ENCODE assay signal across 8 cellular contexts in the genomic region with DNA sequence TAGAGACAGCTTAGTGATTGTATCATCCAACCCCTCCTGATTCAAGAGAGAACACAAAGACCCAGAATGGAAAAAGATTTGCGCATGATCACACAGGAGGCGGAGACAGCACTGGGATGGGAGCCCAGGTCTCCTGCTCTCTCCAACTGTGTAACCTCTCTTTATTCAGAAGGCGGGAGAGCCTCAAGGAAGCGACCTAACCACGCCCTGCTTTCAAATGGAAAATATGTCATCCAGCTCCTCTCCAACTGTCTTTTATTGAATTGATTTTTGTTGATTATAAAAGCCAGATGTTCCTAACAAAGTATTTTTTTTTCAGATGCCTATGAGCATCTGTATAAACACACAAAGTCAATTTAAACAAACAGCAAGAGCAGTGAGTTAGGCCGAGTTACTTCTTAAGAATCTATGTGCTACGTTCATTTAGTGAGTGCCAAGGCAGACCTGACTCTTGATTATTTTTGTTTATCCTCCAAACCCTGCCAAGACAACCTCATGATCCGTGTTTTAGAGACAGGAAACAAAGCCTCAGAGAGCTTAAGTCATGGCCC.
DNase-seq lines count a peak whose midpoint lies in the region; ATAC-seq and TF ChIP-seq lines count a peak whose summit lies in the region.

No MANE protein-coding gene starts in this region.

- peaks cover 14% of the 10 kb centered on the region for H3K36me3 Mint-ChIP-seq in CD4-positive, CD25-positive, alpha-beta regulatory T cell
- H3K36me3 Mint-ChIP-seq in neural progenitor cell: no peaks in the 10 kb centered on the region

- peaks cover 64% of the 10 kb centered on the region for H3F3A ChIP-seq in neural progenitor cell (ENCODE audit: low read depth)

- no peaks in the 10 kb centered on the region for H3K9me3 ChIP-seq in CD4-positive, CD25-positive, alpha-beta regulatory T cell (ENCODE audit: control insufficient read depth in 2 of 2, low read length in 2 of 2)
- H3K9me3 ChIP-seq in ectodermal cell (ENCODE audit: control insufficient read depth, low read length) (no peaks in the 10 kb centered on the region), neural progenitor cell (ENCODE audit: low read depth) (no peaks in the 10 kb centered on the region)

- H3K36me3 ChIP-seq in CD4-positive, CD25-positive, alpha-beta regulatory T cell (ENCODE audit: control insufficient read depth, insufficient read depth, low read length): no peaks in the 10 kb centered on the region
- no peaks in the 10 kb centered on the region for H3K36me3 ChIP-seq in ectodermal cell (ENCODE audit: control insufficient read depth, insufficient read depth, low read length)
- no peaks in the 10 kb centered on the region for H3K36me3 ChIP-seq in neural progenitor cell

- peaks cover 0 to 1% (median 0%) of the 10 kb centered on the region in 7 donors for H3K9me3 Mint-ChIP-seq in CD4-positive, CD25-positive, alpha-beta regulatory T cell
- H3K9me3 Mint-ChIP-seq in neural progenitor cell: peaks cover 8% of the 10 kb centered on the region

- 78 to 89% methylated on average over 6 to 8 of the region's 8 CpGs for WGBS in ectodermal cell, 2 experiments

- peak overlapping the region; percentile 69 for H3K4me3 ChIP-seq in CD4-positive, CD25-positive, alpha-beta regulatory T cell (ENCODE audit: low read depth, low read length)
- H3K4me3 ChIP-seq in ectodermal cell (ENCODE audit: insufficient read depth, low read depth, low read length) (no peak overlapping the region), neural progenitor cell (peak overlapping the region; percentile 9)

- H3K4me1 ChIP-seq in CD4-positive, CD25-positive, alpha-beta regulatory T cell (ENCODE audit: control insufficient read depth, insufficient read depth, low read length, poor library complexity, severe bottlenecking): peaks cover 47% of the 10 kb centered on the region
- H3K4me1 ChIP-seq in ectodermal cell (ENCODE audit: control insufficient read depth, insufficient read depth, low read length) (peaks cover 53% of the 10 kb centered on the region), neural progenitor cell (peaks cover 75% of the 10 kb centered on the region)

- H3K27ac ChIP-seq in CD4-positive, CD25-positive, alpha-beta regulatory T cell (ENCODE audit: insufficient read depth, low read length, poor library complexity, severe bottlenecking): peak overlapping the region; percentile 80
- H3K27ac ChIP-seq in ectodermal cell (ENCODE audit: insufficient read depth, low read depth, low read length, poor library complexity, severe bottlenecking) (peak overlapping the region; percentile 93), neural progenitor cell (peak overlapping the region; percentile 99)

- no peaks in the 10 kb centered on the region for H3K79me2 ChIP-seq in neural progenitor cell (ENCODE audit: low read depth)

- H3K4me1 Mint-ChIP-seq in CD4-positive, CD25-positive, alpha-beta regulatory T cell: peaks cover 22 to 61% (median 51%) of the 10 kb centered on the region in 4 donors
- peaks cover 60% of the 10 kb centered on the region for H3K4me1 Mint-ChIP-seq in neural progenitor cell

- no peak overlapping the region for H3K9ac ChIP-seq in neural progenitor cell

- no peaks in the 10 kb centered on the region for H3K27me3 Mint-ChIP-seq in CD4-positive, CD25-positive, alpha-beta regulatory T cell
- peaks cover 6% of the 10 kb centered on the region for H3K27me3 Mint-ChIP-seq in neural progenitor cell (ENCODE audit: insufficient read depth, low read depth)

- peak overlapping the region; percentile 89 to 94 (median 93) for H3K27ac Mint-ChIP-seq in CD4-positive, CD25-positive, alpha-beta regulatory T cell
- peak overlapping the region; percentile 93 for H3K27ac Mint-ChIP-seq in neural progenitor cell

- ATAC-seq in CD4-positive, CD25-positive, alpha-beta regulatory T cell (ENCODE audit: low read depth in 2 of 2): no peak
- no peak for ATAC-seq in HG02763 (IDR thresholded peaks at IDR 0.05; ENCODE audit: unreplicated experiment)

- TF ChIP-seq CTCF in neural progenitor cell (IDR thresholded peaks at IDR 0.05): no peak

- H4K20me1 ChIP-seq in neural progenitor cell (ENCODE audit: low read depth): no peaks in the 10 kb centered on the region

- H2AFZ ChIP-seq in neural progenitor cell (replicated peaks): no peak overlapping the region

- H3K27me3 ChIP-seq in CD4-positive, CD25-positive, alpha-beta regulatory T cell (ENCODE audit: control insufficient read depth, insufficient read depth, low read length): no peaks in the 10 kb centered on the region
- H3K27me3 ChIP-seq in ectodermal cell (ENCODE audit: control insufficient read depth, insufficient read depth, low read length, poor library complexity, severe bottlenecking): peaks cover 9% of the 10 kb centered on the region
- H3K27me3 ChIP-seq in neural progenitor cell: no peaks in the 10 kb centered on the region

- H3K4me2 ChIP-seq in neural progenitor cell: peak overlapping the region; percentile 60

- peak in 1 of 3 donors; percentile 60 for DNase-seq in CD4-positive, CD25-positive, alpha-beta regulatory T cell
- DNase-seq in NCI-H187 (lab: John Stamatoyannopoulos, UW) (peak; percentile 55 to 77), neural progenitor cell (ENCODE audit: low spot score) (peak; percentile 59), COLO829 (ENCODE audit: low spot score) (no peak), foreskin melanocyte (no peak)
- no peak for DNase-seq in activated CD4-positive, alpha-beta T cell treated with anti-CD3 and anti-CD28 coated beads, Interleukin-2, amount 50 U/mL, for 1 hour

- H3K4me3 Mint-ChIP-seq in CD4-positive, CD25-positive, alpha-beta regulatory T cell: peak overlapping the region in 2 of 4 donors; percentile 18 to 62
- H3K4me3 Mint-ChIP-seq in neural progenitor cell: peak overlapping the region; percentile 19

Comparison
In these comparisons a context has a peak if more than half of its experiments do, and no peak if none do; other contexts are left out.
1. DNase-seq: peak in NCI-H187 (2 of 2) and neural progenitor cell (single experiment); none in COLO829 (single experiment), activated CD4-positive, alpha-beta T cell treated with anti-CD3 and anti-CD28 coated beads, Interleukin-2, amount 50 U/mL, for 1 hour (single experiment) and foreskin melanocyte (single experiment).
2. Peak in every context shown above with its lines, with median percentiles within 50 percentile points of each other: H3K27ac ChIP-seq.